11 cellular contexts compared by ENCODE assay signal in genomic region chr3:100159564-100160153, GRCh38. TPM values are rescaled to one million over a fixed set of nuclear protein-coding genes. Genes with fewer than 3 reads are reported as not detected.
DNase-seq lines count a peak whose midpoint lies in the region; ATAC-seq and TF ChIP-seq lines count a peak whose summit lies in the region.
"Had no signal": no experiment of that assay in that cellular context is flagged by ENCODE, and none has a peak within 500 bp of the region (broad histone marks: within the 10 kb centered on the region; RNA-seq: fewer than 3 reads in every experiment).

No MANE protein-coding gene starts in this region.

- H3K4me1 ChIP-seq in SJSA1 (replicated peaks) (peaks cover 15% of the 10 kb centered on the region), sigmoid colon (peaks cover 0 to 33% (median 19%) of the 10 kb centered on the region in 4 donors)

- intact Hi-C loops in sigmoid colon (cut with DNase I), result no loop called here

- no peaks in the 10 kb centered on the region for H3K36me3 ChIP-seq in SJSA1
- H3K36me3 ChIP-seq in sigmoid colon, result no peaks in the 10 kb centered on the region

- in situ Hi-C loops in G401 (cut with HindIII; ENCODE audit: low sequenced_read_pairs), result no loop called here

- TF ChIP-seq EP300 in sigmoid colon (IDR thresholded peaks at IDR 0.05), result no peak

- no peak for TF ChIP-seq POLR2A in sigmoid colon (IDR thresholded peaks at IDR 0.05)

- ATAC-seq in HG02870 (IDR thresholded peaks at IDR 0.05; ENCODE audit: unreplicated experiment), result no peak
- no peak for ATAC-seq in HG03139 (IDR thresholded peaks at IDR 0.05; ENCODE audit: unreplicated experiment)

- H3K27me3 ChIP-seq in SJSA1 (replicated peaks), result no peaks in the 10 kb centered on the region
- no peaks in the 10 kb centered on the region for H3K27me3 ChIP-seq in sigmoid colon

- 77 to 85% methylated on average over 3 of the region's 3 CpGs for WGBS in sigmoid colon, 2 donors

- H3K9me3 ChIP-seq in SJSA1 (replicated peaks) (peaks cover 4% of the 10 kb centered on the region; the same call in 1 of the 2 replicates), sigmoid colon (peaks cover 0 to 2% (median 0%) of the 10 kb centered on the region in 4 donors)

- DNase-seq in COLO829 (ENCODE audit: low spot score) (peak; percentile 67), SJSA1 (ENCODE audit: low read depth in 1 of 2, low spot score in 2 of 2) (peak in 1 of 2 experiments; percentile 9), fibroblast of peridontal ligament (ENCODE audit: extremely low read depth) (peak; percentile 88), sigmoid colon (no peak), G401 (ENCODE audit: low spot score) (no peak), glomerular visceral epithelial cell (ENCODE audit: extremely low spot score) (no peak)
- DNase-seq: activated CD4-positive, alpha-beta T cell treated with anti-CD3 and anti-CD28 coated beads, Interleukin-2, amount 50 U/mL, for 48 hours; KBM-7; NCI-H2227 treated with DMSO at 0.1 percent for 48 hours had no signal

- H3K27ac ChIP-seq in SJSA1, result peak overlapping the region; percentile 32; the same call in 1 of the 2 replicates
- H3K27ac ChIP-seq in sigmoid colon, result peak overlapping the region; percentile 23 to 70 (median 58)

- no peak for TF ChIP-seq CTCF in sigmoid colon (IDR thresholded peaks at IDR 0.05)

- H3K4me3 ChIP-seq in SJSA1, result no peak overlapping the region
- H3K4me3 ChIP-seq in sigmoid colon, result no peak overlapping the region

RNA-seq across cellular contexts. Expression of gene FILIP1L, which starts 45.4 kb away (rescaled TPM):
- total RNA-seq in SJSA1 (2014; rRNA removed; shearing (Covaris generic)), result 17.4 and 27.0 TPM in 2 replicates
- total RNA-seq in sigmoid colon, result 10 to 100 TPM; 42.5 to 93.3 (median 67.6) TPM
- polyA plus RNA-seq in sigmoid colon, result 10 to 100 TPM in 1 of 3 donors, 1 to 10 TPM in 2; 6.0 to 14.9 (median 6.5) TPM
- total RNA-seq in G401 (2014; rRNA removed; shearing (Covaris generic)), result 3.7 TPM in 1 of 2 replicates, not detected in the other

Comparison
In these comparisons a context has a peak if more than half of its experiments do, and no peak if none do; other contexts are left out.
1. DNase-seq: peak in COLO829 (single experiment) and fibroblast of peridontal ligament (single experiment); none in sigmoid colon (single experiment), G401 (single experiment) and glomerular visceral epithelial cell (single experiment).